ENCODE assay signal across 2 cellular contexts in the genomic region with DNA sequence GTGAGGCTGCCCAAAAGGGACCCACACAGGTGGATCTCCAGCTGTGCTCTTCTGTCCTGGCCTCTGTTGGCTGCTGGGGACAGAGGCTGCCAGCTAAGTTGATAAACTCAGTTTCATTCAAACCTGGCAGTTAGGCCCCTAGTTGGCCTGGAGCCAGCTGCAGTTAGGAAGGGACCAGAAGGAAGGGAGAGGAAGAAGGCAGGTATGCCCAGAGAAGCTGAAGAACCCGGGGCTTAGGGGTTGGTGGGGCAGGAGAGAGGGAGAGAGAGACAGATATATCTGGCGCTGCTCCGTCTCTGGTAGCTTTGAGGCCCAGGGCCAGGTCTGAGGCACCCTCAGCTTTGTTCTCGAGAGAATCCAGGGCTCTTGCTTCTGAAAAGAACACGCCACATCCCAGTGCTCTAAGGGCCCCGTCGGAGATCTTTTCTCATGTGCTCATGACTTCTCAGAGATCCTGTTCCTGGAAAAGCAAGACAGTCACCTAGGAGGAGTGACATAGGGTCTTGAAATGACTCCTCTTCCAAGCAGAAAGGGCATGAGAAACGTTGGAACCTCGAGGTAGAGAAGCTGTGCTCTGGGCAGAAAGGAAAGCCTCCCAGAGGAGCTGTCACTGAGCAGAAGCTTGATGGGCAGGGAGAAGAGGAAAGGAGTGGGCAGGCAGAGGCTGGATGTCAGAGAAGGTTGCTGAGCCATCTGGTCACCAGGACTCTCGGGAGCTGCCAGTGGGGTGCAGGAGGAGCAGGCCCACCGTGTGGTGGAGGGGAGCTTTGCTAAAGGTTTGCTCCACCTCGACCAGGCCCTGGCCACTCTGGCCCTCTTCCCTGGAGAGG.
TF ChIP-seq lines count a peak whose summit lies in the region.

No MANE protein-coding gene starts in this region.

TF ChIP-seq in IMR-90, 13 proteins besides CTCF, POLR2A, EP300 and RAD21 (continued from another document):
- TF ChIP-seq, protein P1, sequence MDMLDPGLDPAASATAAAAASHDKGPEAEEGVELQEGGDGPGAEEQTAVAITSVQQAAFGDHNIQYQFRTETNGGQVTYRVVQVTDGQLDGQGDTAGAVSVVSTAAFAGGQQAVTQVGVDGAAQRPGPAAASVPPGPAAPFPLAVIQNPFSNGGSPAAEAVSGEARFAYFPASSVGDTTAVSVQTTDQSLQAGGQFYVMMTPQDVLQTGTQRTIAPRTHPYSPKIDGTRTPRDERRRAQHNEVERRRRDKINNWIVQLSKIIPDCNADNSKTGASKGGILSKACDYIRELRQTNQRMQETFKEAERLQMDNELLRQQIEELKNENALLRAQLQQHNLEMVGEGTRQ (IDR thresholded peaks at IDR 0.05; ENCODE audit: low read depth, low read length) = no peak
- TF ChIP-seq RCOR1 (IDR thresholded peaks at IDR 0.05; ENCODE audit: insufficient replicate concordance, low read length) = no peak
- no peak for TF ChIP-seq RFX5 (IDR thresholded peaks at IDR 0.05; ENCODE audit: low read depth, low read length)
- no peak for TF ChIP-seq CHD1 (IDR thresholded peaks at IDR 0.05; ENCODE audit: low read depth, low read length)
- no peak for TF ChIP-seq MAZ (IDR thresholded peaks at IDR 0.05; ENCODE audit: borderline replicate concordance, low read depth, low read length)

TF ChIP-seq in HepG2, 621 proteins besides CTCF, POLR2A, EP300 and RAD21 (continued from another document):
- TF ChIP-seq, protein P2, sequence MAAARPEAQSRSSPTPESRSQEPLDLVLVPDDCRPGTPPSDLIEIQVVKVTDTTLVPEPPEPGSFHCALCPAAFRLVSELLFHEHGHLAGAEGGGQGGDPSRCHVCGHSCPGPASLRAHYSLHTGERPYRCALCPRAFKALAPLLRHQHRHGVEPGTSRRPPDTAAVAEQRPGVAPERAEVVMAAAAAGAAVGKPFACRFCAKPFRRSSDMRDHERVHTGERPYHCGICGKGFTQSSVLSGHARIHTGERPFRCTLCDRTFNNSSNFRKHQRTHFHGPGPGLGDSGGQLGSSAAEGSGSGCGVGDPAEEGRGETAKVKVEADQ (CRISPR knock-in tag; IDR thresholded peaks at IDR 0.05; ENCODE audit: borderline replicate concordance) = no peak
- TF ChIP-seq GMEB2 (CRISPR knock-in tag; IDR thresholded peaks at IDR 0.05; ENCODE audit: low read depth) (no peak), THYN1 (CRISPR knock-in tag; IDR thresholded peaks at IDR 0.05; ENCODE audit: borderline replicate concordance, low read depth) (no peak), SRSF1 (optimal IDR thresholded peaks at IDR 0.05; ENCODE audit: low read depth, low read length) (no peak), GATAD2A (CRISPR knock-in tag; IDR thresholded peaks at IDR 0.05) (no peak), ZNF256 (CRISPR knock-in tag; conservative IDR thresholded peaks at IDR 0.05) (no peak), KMT2A (CRISPR knock-in tag; IDR thresholded peaks at IDR 0.05) (no peak), NR0B2 (CRISPR knock-in tag; IDR thresholded peaks at IDR 0.05) (no peak), ZNF333 (CRISPR knock-in tag; IDR thresholded peaks at IDR 0.05; ENCODE audit: borderline replicate concordance) (no peak), KLF12 (CRISPR knock-in tag; IDR thresholded peaks at IDR 0.05; ENCODE audit: borderline replicate concordance) (no peak), ZNF225 (CRISPR knock-in tag; IDR thresholded peaks at IDR 0.05) (no peak)
TF ChIP-seq in HepG2: peak in this region for 0.
